ENCODE assay signal across 15 cellular contexts in the genomic region with DNA sequence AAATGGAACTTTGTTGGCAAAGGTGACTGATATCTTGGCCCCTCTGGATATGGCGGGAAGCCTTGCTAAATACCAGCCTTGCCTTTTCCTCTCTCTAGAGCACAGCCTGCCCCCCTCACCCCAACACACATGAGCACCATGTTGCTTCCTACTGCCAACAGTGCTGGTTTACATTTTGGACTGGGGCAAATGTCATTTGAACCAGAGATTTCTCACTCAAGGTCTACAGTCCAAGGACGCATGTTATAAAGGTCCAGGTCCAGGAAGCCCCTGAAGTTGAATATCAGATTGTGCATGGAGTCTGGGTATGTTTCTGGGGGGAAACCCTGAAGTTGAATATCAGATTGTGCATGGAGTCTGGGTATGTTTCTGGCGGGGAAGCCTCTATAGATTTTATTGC. TPM values are rescaled to one million over a fixed set of nuclear protein-coding genes. Genes with fewer than 3 reads are reported as not detected.
A peak's percentile ranks its signal among the peaks of the same experiment; 100 is the strongest.
DNase-seq lines count a peak whose midpoint lies in the region; ATAC-seq and TF ChIP-seq lines count a peak whose summit lies in the region.
"Had no signal": no experiment of that assay in that cellular context is flagged by ENCODE, and none has a peak within 500 bp of the region (broad histone marks: within the 10 kb centered on the region; RNA-seq: fewer than 3 reads in every experiment).

No MANE protein-coding gene starts in this region.

- no peaks in the 10 kb centered on the region for H3K9me3 Mint-ChIP-seq in neural crest cell
- peaks cover 1% of the 10 kb centered on the region for H3K9me3 Mint-ChIP-seq in CD4-positive, alpha-beta T cell

- H3K9me3 ChIP-seq in esophagus muscularis mucosa, result no peaks in the 10 kb centered on the region
- H3K9me3 ChIP-seq in tibial artery, result peaks cover 0 to under 1% (median 0%) of the 10 kb centered on the region in 3 donors
- H3K9me3 ChIP-seq in WERI-Rb-1 (ENCODE audit: severe bottlenecking), result peaks cover 2% of the 10 kb centered on the region
- peaks cover 2% of the 10 kb centered on the region for H3K9me3 ChIP-seq in CD4-positive, alpha-beta T cell (ENCODE audit: control insufficient read depth, low read length)

- TF ChIP-seq EP300 in esophagus muscularis mucosa (IDR thresholded peaks at IDR 0.05), result no peak

- no peaks in the 10 kb centered on the region for H3K27me3 ChIP-seq in esophagus muscularis mucosa
- no peaks in the 10 kb centered on the region for H3K27me3 ChIP-seq in tibial artery
- H3K27me3 ChIP-seq in WERI-Rb-1 (ENCODE audit: insufficient read depth, low read depth, severe bottlenecking), result no peaks in the 10 kb centered on the region
- no peaks in the 10 kb centered on the region for H3K27me3 ChIP-seq in CD4-positive, alpha-beta T cell (ENCODE audit: control insufficient read depth, insufficient read depth, low read length)

- intact Hi-C loops in esophagus muscularis mucosa (cut with DNase I), result no loop called here
- intact Hi-C loops in tibial artery (cut with DNase I; ENCODE audit: low total_unique reads), result no loop called here
- intact Hi-C loops in CD4-positive, alpha-beta T cell (cut with DNase I, micrococcal nuclease), result no loop called here

- DNase-seq in esophagus muscularis mucosa (ENCODE audit: extremely low spot score), result no peak
- no peak for DNase-seq in neural crest cell (ENCODE audit: low read depth, low spot score)
- DNase-seq in tibial artery, result no peak
- DNase-seq in NCI-H2081 (lab: John Stamatoyannopoulos, UW), result no peak
- no peak for DNase-seq in WERI-Rb-1
- no peak for DNase-seq in DMS 273 treated with DMSO at 0.1 percent for 48 hours (lab: John Stamatoyannopoulos, UW)
- DNase-seq in CD4-positive, alpha-beta T cell, result no peak
- DNase-seq: activated CD4-positive, alpha-beta T cell treated with anti-CD3 and anti-CD28 coated beads, Interleukin-2, amount 50 U/mL, for 1 hour; kidney glomerular epithelial cell; NCI-H1417 treated with DMSO at 0.1 percent for 48 hours; NCI-H524 treated with DMSO at 0.1 percent for 48 hours; PC-9; stimulated activated CD4-positive, alpha-beta T cell treated with anti-CD3 and anti-CD28 coated beads, Interleukin-2, amount 100 ng/mL, for 48 hours had no signal

- WGBS in esophagus muscularis mucosa, result 87% methylated on average over 3 of the region's 3 CpGs

- peaks cover 64% of the 10 kb centered on the region for H3K4me1 Mint-ChIP-seq in neural crest cell
- no peaks in the 10 kb centered on the region for H3K4me1 Mint-ChIP-seq in CD4-positive, alpha-beta T cell (ENCODE audit: low read depth)

- no peaks in the 10 kb centered on the region for H3K36me3 ChIP-seq in esophagus muscularis mucosa
- H3K36me3 ChIP-seq in tibial artery, result no peaks in the 10 kb centered on the region
- peaks cover 11% of the 10 kb centered on the region for H3K36me3 ChIP-seq in WERI-Rb-1

- no peak overlapping the region for H3K4me3 ChIP-seq in esophagus muscularis mucosa
- no peak overlapping the region for H3K4me3 ChIP-seq in tibial artery
- no peak overlapping the region for H3K4me3 ChIP-seq in WERI-Rb-1 (ENCODE audit: low read depth, low read length)
- H3K4me3 ChIP-seq: PC-9 had no signal

- peaks cover 86 to 96% (median 95%) of the 10 kb centered on the region in 4 donors for H3K4me1 ChIP-seq in esophagus muscularis mucosa
- peaks cover 8 to 74% (median 42%) of the 10 kb centered on the region in 4 donors for H3K4me1 ChIP-seq in tibial artery

- H3K27ac Mint-ChIP-seq in neural crest cell (ENCODE audit: unreplicated experiment), result peak overlapping the region; percentile 90
- H3K27ac Mint-ChIP-seq in CD4-positive, alpha-beta T cell, result no peak overlapping the region

- no peaks in the 10 kb centered on the region for H3K27me3 Mint-ChIP-seq in neural crest cell (ENCODE audit: low read depth)
- H3K27me3 Mint-ChIP-seq in CD4-positive, alpha-beta T cell, result no peaks in the 10 kb centered on the region

- no peak for TF ChIP-seq POLR2A in esophagus muscularis mucosa (IDR thresholded peaks at IDR 0.05; ENCODE audit: low read depth)

- ATAC-seq in CD4-positive, alpha-beta T cell (ENCODE audit: poor library complexity), result no peak

- no peaks in the 10 kb centered on the region for H3K36me3 Mint-ChIP-seq in neural crest cell (ENCODE audit: low read depth)
- no peaks in the 10 kb centered on the region for H3K36me3 Mint-ChIP-seq in CD4-positive, alpha-beta T cell (ENCODE audit: low read depth)

- no peak for TF ChIP-seq CTCF in VCaP (conservative IDR thresholded peaks at IDR 0.05)
- no peak for TF ChIP-seq CTCF in esophagus muscularis mucosa (IDR thresholded peaks at IDR 0.05)
- no peak for TF ChIP-seq CTCF in neural crest cell (conservative IDR thresholded peaks at IDR 0.05)
- no peak for TF ChIP-seq CTCF in tibial artery (IDR thresholded peaks at IDR 0.05)
- no peak for TF ChIP-seq CTCF in WERI-Rb-1 (IDR thresholded peaks at IDR 0.05; ENCODE audit: low read depth, low read length)
- no peak for TF ChIP-seq CTCF in CD4-positive, alpha-beta T cell (IDR thresholded peaks at IDR 0.05)

- POLR2A ChIA-PET in CD4-positive, alpha-beta T cell (lab: Charles Lee), result no interaction called here

- H3K27ac ChIP-seq in VCaP (peak overlapping the region; percentile 55), esophagus muscularis mucosa (replicated peaks in 1 of 4) (peak overlapping the region; percentile 86 to 95 (median 90)), tibial artery (peak overlapping the region; percentile 84 to 90), WERI-Rb-1 (no peak overlapping the region)
- H3K27ac ChIP-seq in CD4-positive, alpha-beta T cell (ENCODE audit: low read depth, low read length), result no peak overlapping the region
- H3K27ac ChIP-seq: KMS-11, PC-9 had no signal

- H3K4me3 Mint-ChIP-seq in neural crest cell, result no peak overlapping the region
- no peak overlapping the region for H3K4me3 Mint-ChIP-seq in CD4-positive, alpha-beta T cell

- CTCF ChIA-PET in CD4-positive, alpha-beta T cell (lab: Charles Lee), result no interaction called here

RNA-seq across cellular contexts. Expression of gene NEURL1B, which starts 19.9 kb away (rescaled TPM):
- total RNA-seq in esophagus muscularis mucosa, result 10 to 100 TPM; 34.1 to 87.1 (median 60.2) TPM
- total RNA-seq in neural crest cell, result 5.7 and 6.1 TPM in 2 replicates
- total RNA-seq in CD4-positive, alpha-beta T cell, result under 1 TPM; 0.08 to 0.16 TPM

Comparison
In these comparisons a context has a peak if more than half of its experiments do, and no peak if none do; other contexts are left out.
1. H3K27ac ChIP-seq: peak in VCaP (single experiment), esophagus muscularis mucosa (4 of 4) and tibial artery (2 of 2); none in WERI-Rb-1 (single experiment) and CD4-positive, alpha-beta T cell (single experiment).